ENCODE assay signal across 1 cellular context in the genomic region with DNA sequence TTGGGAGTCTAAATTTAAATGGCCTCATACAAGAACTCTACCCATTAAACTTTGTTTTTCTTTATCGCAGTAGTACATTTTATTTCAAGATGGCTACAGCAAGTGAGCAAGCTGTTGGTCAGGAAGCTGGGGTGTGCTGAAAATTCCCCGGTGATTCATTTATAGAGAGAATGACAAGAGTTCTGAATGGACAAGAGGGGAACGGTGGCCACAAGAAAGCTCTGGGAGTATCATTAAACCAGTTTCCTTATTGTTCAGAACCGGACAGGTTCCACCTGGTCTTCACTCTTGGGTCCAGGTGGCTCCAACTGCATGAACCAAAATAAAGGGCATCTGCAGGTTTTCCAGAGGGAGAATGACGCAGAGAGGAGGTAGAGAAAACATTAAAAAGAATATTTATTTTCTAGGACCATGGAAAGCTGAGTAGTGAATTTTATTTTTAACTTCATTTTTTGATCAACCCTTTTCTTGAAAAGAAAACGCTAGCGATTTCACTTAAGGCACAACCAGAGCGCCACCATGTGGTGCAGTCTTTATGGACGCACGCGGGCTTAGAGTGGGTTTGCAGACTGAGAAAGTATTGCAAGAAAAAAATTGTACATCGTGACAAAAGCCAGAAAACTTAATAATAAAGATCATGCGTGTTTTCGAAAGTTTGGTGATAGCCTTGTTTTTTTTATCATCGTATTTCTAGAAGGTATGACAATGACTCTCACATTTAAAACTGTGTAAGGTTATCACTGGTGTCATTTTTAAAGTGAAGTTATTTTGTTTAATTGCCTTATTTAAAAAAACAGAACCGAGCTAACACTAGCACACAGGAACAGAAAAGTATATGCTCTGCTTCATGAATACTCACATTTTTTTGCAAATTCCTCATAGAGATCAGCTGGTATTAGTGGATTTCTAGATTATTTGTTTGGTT.
TF ChIP-seq lines count a peak whose summit lies in the region.

No MANE protein-coding gene starts in this region.

TF ChIP-seq in SK-N-SH treated with all-trans-retinoic acid at 6 μM for 48 hours, 23 proteins besides CTCF, POLR2A, EP300 and RAD21 (continued from another document):
- TF ChIP-seq, protein P1, sequence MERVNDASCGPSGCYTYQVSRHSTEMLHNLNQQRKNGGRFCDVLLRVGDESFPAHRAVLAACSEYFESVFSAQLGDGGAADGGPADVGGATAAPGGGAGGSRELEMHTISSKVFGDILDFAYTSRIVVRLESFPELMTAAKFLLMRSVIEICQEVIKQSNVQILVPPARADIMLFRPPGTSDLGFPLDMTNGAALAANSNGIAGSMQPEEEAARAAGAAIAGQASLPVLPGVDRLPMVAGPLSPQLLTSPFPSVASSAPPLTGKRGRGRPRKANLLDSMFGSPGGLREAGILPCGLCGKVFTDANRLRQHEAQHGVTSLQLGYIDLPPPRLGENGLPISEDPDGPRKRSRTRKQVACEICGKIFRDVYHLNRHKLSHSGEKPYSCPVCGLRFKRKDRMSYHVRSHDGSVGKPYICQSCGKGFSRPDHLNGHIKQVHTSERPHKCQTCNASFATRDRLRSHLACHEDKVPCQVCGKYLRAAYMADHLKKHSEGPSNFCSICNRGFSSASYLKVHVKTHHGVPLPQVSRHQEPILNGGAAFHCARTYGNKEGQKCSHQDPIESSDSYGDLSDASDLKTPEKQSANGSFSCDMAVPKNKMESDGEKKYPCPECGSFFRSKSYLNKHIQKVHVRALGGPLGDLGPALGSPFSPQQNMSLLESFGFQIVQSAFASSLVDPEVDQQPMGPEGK (CRISPR knock-in tag; IDR thresholded peaks at IDR 0.05; ENCODE audit: borderline replicate concordance) = no peak
- TF ChIP-seq, protein P2, sequence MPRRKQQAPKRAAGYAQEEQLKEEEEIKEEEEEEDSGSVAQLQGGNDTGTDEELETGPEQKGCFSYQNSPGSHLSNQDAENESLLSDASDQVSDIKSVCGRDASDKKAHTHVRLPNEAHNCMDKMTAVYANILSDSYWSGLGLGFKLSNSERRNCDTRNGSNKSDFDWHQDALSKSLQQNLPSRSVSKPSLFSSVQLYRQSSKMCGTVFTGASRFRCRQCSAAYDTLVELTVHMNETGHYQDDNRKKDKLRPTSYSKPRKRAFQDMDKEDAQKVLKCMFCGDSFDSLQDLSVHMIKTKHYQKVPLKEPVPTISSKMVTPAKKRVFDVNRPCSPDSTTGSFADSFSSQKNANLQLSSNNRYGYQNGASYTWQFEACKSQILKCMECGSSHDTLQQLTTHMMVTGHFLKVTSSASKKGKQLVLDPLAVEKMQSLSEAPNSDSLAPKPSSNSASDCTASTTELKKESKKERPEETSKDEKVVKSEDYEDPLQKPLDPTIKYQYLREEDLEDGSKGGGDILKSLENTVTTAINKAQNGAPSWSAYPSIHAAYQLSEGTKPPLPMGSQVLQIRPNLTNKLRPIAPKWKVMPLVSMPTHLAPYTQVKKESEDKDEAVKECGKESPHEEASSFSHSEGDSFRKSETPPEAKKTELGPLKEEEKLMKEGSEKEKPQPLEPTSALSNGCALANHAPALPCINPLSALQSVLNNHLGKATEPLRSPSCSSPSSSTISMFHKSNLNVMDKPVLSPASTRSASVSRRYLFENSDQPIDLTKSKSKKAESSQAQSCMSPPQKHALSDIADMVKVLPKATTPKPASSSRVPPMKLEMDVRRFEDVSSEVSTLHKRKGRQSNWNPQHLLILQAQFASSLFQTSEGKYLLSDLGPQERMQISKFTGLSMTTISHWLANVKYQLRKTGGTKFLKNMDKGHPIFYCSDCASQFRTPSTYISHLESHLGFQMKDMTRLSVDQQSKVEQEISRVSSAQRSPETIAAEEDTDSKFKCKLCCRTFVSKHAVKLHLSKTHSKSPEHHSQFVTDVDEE (CRISPR knock-in tag; IDR thresholded peaks at IDR 0.05) = no peak
- TF ChIP-seq CSRNP3 (CRISPR knock-in tag; IDR thresholded peaks at IDR 0.05) = no peak
- no peak for TF ChIP-seq ZNF70 (CRISPR knock-in tag; IDR thresholded peaks at IDR 0.05)
- TF ChIP-seq OSR1 (CRISPR knock-in tag; IDR thresholded peaks at IDR 0.05) = no peak
